8 cellular contexts compared by ENCODE assay signal in genomic region chr17:75877752-75878173, GRCh38. TPM values are rescaled to one million over a fixed set of nuclear protein-coding genes. Genes with fewer than 3 reads are reported as not detected.
A peak's percentile ranks its signal among the peaks of the same experiment; 100 is the strongest.
DNase-seq lines count a peak whose midpoint lies in the region; ATAC-seq lines count a peak whose summit lies in the region.

No MANE protein-coding gene starts in this region.

- H3K27me3 ChIP-seq in duodenal mucosa (ENCODE audit: control insufficient read depth in 1 of 2, insufficient read depth in 2 of 2, low read length in 2 of 2), result no peaks in the 10 kb centered on the region

- H3K4me1 ChIP-seq in duodenal mucosa (ENCODE audit: control insufficient read depth in 1 of 2, insufficient read depth in 2 of 2, low read length in 2 of 2), result peaks cover 23 to 41% of the 10 kb centered on the region in 2 donors

- peak; percentile 82 for DNase-seq in COLO668 (lab: John Stamatoyannopoulos, UW; ENCODE audit: unreplicated experiment)
- DNase-seq in HCEC 1CT, result peak; percentile 79
- DNase-seq in NCI-H226, result peak; percentile 71
- peak; percentile 72 to 77 for DNase-seq in activated CD4-positive, alpha-beta T cell treated with anti-CD3 and anti-CD28 coated beads, Interleukin-2, amount 50 U/mL, for 48 hours
- DNase-seq in lung microvascular endothelial cell (ENCODE audit: low read depth in 2 of 2), result peak; percentile 82 to 90
- DNase-seq in stimulated activated CD8-positive, alpha-beta memory T cell treated with anti-CD3 and anti-CD28 coated beads, Interleukin-15, amount 100 ng/mL, for 24 hours (ENCODE audit: low read depth), result peak; percentile 36

- peaks cover 0 to 13% of the 10 kb centered on the region in 2 donors for H3K36me3 ChIP-seq in duodenal mucosa (ENCODE audit: control insufficient read depth in 1 of 2, insufficient read depth in 2 of 2, low read length in 2 of 2)

- peak overlapping the region; percentile 75 to 77 for H3K4me3 ChIP-seq in duodenal mucosa (ENCODE audit: low read depth in 1 of 2, low read length in 2 of 2)

- no peak for ATAC-seq in GM19328 (IDR thresholded peaks at IDR 0.05; ENCODE audit: unreplicated experiment)

- H3K27ac ChIP-seq in duodenal mucosa (ENCODE audit: low read depth, low read length), result peak overlapping the region; percentile 93

- no peaks in the 10 kb centered on the region for H3K9me3 ChIP-seq in duodenal mucosa (ENCODE audit: control insufficient read depth in 1 of 2, low read length in 2 of 2)

- peak overlapping the region; percentile 62 to 85 for H3K9ac ChIP-seq in duodenal mucosa (ENCODE audit: low read depth in 1 of 2, low read length in 2 of 2)

RNA-seq across cellular contexts. Expression of gene TRIM47, which starts 0.6 kb away (rescaled TPM):
- total RNA-seq in lung microvascular endothelial cell, result 42.7 and 56.9 TPM in 2 replicates

RNA-seq across cellular contexts. Expression of gene TRIM65, which starts 19.0 kb away (rescaled TPM):
- 16.3 and 17.7 TPM in 2 replicates for total RNA-seq in lung microvascular endothelial cell

RNA-seq across cellular contexts. Expression of gene WBP2, which starts 22.6 kb away (rescaled TPM):
- total RNA-seq in lung microvascular endothelial cell, result 19.4 and 24.4 TPM in 2 replicates

RNA-seq across cellular contexts. Expression of gene MRPL38, which starts 26.9 kb away (rescaled TPM):
- 26.8 and 28.2 TPM in 2 replicates for total RNA-seq in lung microvascular endothelial cell

RNA-seq across cellular contexts. Expression of gene UNC13D, which starts 33.6 kb away (rescaled TPM):
- total RNA-seq in lung microvascular endothelial cell, result 3.8 and 5.2 TPM in 2 replicates

Comparison
In these comparisons a context has a peak if more than half of its experiments do, and no peak if none do; other contexts are left out.
1. DNase-seq: peak in every context shown above with its lines; median percentile 86 in lung microvascular endothelial cell; 82 in COLO668; 79 in HCEC 1CT; 74 in activated CD4-positive, alpha-beta T cell treated with anti-CD3 and anti-CD28 coated beads, Interleukin-2, amount 50 U/mL, for 48 hours; 71 in NCI-H226; 36 in stimulated activated CD8-positive, alpha-beta memory T cell treated with anti-CD3 and anti-CD28 coated beads, Interleukin-15, amount 100 ng/mL, for 24 hours.